ENCODE assay signal across 8 cellular contexts in genomic region chr5:115262066-115262404, GRCh38. TPM values are rescaled to one million over a fixed set of nuclear protein-coding genes. Genes with fewer than 3 reads are reported as not detected.
DNase-seq lines count a peak whose midpoint lies in the region; ATAC-seq lines count a peak whose summit lies in the region.

No MANE protein-coding gene starts in this region.

- H3K36me3 Mint-ChIP-seq in activated naive CD8-positive, alpha-beta T cell treated with anti-CD3 and anti-CD28 coated beads for 36 hours = peaks cover 7% of the 10 kb centered on the region
- H3K36me3 Mint-ChIP-seq in stimulated activated effector memory CD8-positive, alpha-beta T cell treated with anti-CD3 and anti-CD28 coated beads, Interleukin-12 subunit alpha, Interleukin-12 subunit beta, amount 100 ng/mL, for 72 hours = peaks cover 8% of the 10 kb centered on the region

- peak overlapping the region; percentile 58 for H3K9ac ChIP-seq in iPS-15b (ENCODE audit: low read depth, low read length)

- no peaks in the 10 kb centered on the region for H3K27me3 ChIP-seq in iPS-15b (ENCODE audit: control insufficient read depth, insufficient read depth, low read length)

- H3K4me3 ChIP-seq in iPS-15b (ENCODE audit: low read depth, low read length) = peak overlapping the region; percentile 86

- no peaks in the 10 kb centered on the region for H3K27me3 Mint-ChIP-seq in activated naive CD8-positive, alpha-beta T cell treated with anti-CD3 and anti-CD28 coated beads for 36 hours

- H3K9me3 Mint-ChIP-seq in activated naive CD8-positive, alpha-beta T cell treated with anti-CD3 and anti-CD28 coated beads for 36 hours = no peaks in the 10 kb centered on the region
- no peaks in the 10 kb centered on the region for H3K9me3 Mint-ChIP-seq in stimulated activated effector memory CD8-positive, alpha-beta T cell treated with anti-CD3 and anti-CD28 coated beads, Interleukin-12 subunit alpha, Interleukin-12 subunit beta, amount 100 ng/mL, for 72 hours

- H3K9me3 ChIP-seq in iPS-15b (ENCODE audit: control insufficient read depth, insufficient read depth, low read length) = no peaks in the 10 kb centered on the region

- DNase-seq in GM03348 (ENCODE audit: low spot score) = peak; percentile 25
- DNase-seq in HT-29 (ENCODE audit: low spot score) = peak; percentile 69
- no peak for DNase-seq in activated naive CD8-positive, alpha-beta T cell treated with anti-CD3 and anti-CD28 coated beads for 36 hours
- DNase-seq in stimulated activated effector memory CD8-positive, alpha-beta T cell treated with anti-CD3 and anti-CD28 coated beads, Interleukin-12 subunit alpha, Interleukin-12 subunit beta, amount 100 ng/mL, for 72 hours (ENCODE audit: low spot score in 2 of 2) = no peak
- no peak for DNase-seq in C1 segment of cervical spinal cord (lab: John Stamatoyannopoulos, UW)
- no peak for DNase-seq in inferior parietal cortex (ENCODE audit: extremely low spot score)

- H3K4me3 Mint-ChIP-seq in activated naive CD8-positive, alpha-beta T cell treated with anti-CD3 and anti-CD28 coated beads for 36 hours = peak overlapping the region; percentile 98
- H3K4me3 Mint-ChIP-seq in stimulated activated effector memory CD8-positive, alpha-beta T cell treated with anti-CD3 and anti-CD28 coated beads, Interleukin-12 subunit alpha, Interleukin-12 subunit beta, amount 100 ng/mL, for 72 hours = peak overlapping the region; percentile 82

- peaks cover 44% of the 10 kb centered on the region for H3K4me1 Mint-ChIP-seq in activated naive CD8-positive, alpha-beta T cell treated with anti-CD3 and anti-CD28 coated beads for 36 hours
- H3K4me1 Mint-ChIP-seq in stimulated activated effector memory CD8-positive, alpha-beta T cell treated with anti-CD3 and anti-CD28 coated beads, Interleukin-12 subunit alpha, Interleukin-12 subunit beta, amount 100 ng/mL, for 72 hours = peaks cover 41% of the 10 kb centered on the region

- H3K4me1 ChIP-seq in iPS-15b (ENCODE audit: control insufficient read depth, insufficient read depth, low read length) = peaks cover 3% of the 10 kb centered on the region

- peak; percentile 51 for ATAC-seq in GM21526 (IDR thresholded peaks at IDR 0.05; ENCODE audit: low FRiP score, unreplicated experiment)
- ATAC-seq in stimulated activated effector memory CD8-positive, alpha-beta T cell treated with anti-CD3 and anti-CD28 coated beads, Interleukin-12 subunit alpha, Interleukin-12 subunit beta, amount 100 ng/mL, for 72 hours = peak; percentile 33

- H3K27ac Mint-ChIP-seq in activated naive CD8-positive, alpha-beta T cell treated with anti-CD3 and anti-CD28 coated beads for 36 hours = peak overlapping the region; percentile 95
- peak overlapping the region; percentile 95 for H3K27ac Mint-ChIP-seq in stimulated activated effector memory CD8-positive, alpha-beta T cell treated with anti-CD3 and anti-CD28 coated beads, Interleukin-12 subunit alpha, Interleukin-12 subunit beta, amount 100 ng/mL, for 72 hours

- no peaks in the 10 kb centered on the region for H3K36me3 ChIP-seq in iPS-15b (ENCODE audit: control insufficient read depth, insufficient read depth, low read length)

RNA-seq across cellular contexts. Expression of gene PGGT1B, which starts 0.6 kb away (rescaled TPM):
- total RNA-seq in HT-29 (2014; rRNA removed; shearing (Covaris generic)) = 11.7 and 12.7 TPM in 2 replicates
- 10 to 100 TPM; 47.9 TPM for total RNA-seq in activated naive CD8-positive, alpha-beta T cell treated with anti-CD3 and anti-CD28 coated beads for 36 hours

RNA-seq across cellular contexts. Expression of gene CCDC112, which starts 34.4 kb away (rescaled TPM):
- 3.4 and 4.7 TPM in 2 replicates for total RNA-seq in HT-29 (2014; rRNA removed; shearing (Covaris generic))
- 1 to 10 TPM; 1.7 to 1.8 TPM for total RNA-seq in activated naive CD8-positive, alpha-beta T cell treated with anti-CD3 and anti-CD28 coated beads for 36 hours

Comparison
In these comparisons a context has a peak if more than half of its experiments do, and no peak if none do; other contexts are left out.
1. DNase-seq: peak in GM03348 (single experiment) and HT-29 (single experiment); none in activated naive CD8-positive, alpha-beta T cell treated with anti-CD3 and anti-CD28 coated beads for 36 hours (single experiment), stimulated activated effector memory CD8-positive, alpha-beta T cell treated with anti-CD3 and anti-CD28 coated beads, Interleukin-12 subunit alpha, Interleukin-12 subunit beta, amount 100 ng/mL, for 72 hours (0 of 2), C1 segment of cervical spinal cord (0 of 14) and inferior parietal cortex (single experiment).